Comparison of ENCODE assay signal across 8 cellular contexts in the genomic region with DNA sequence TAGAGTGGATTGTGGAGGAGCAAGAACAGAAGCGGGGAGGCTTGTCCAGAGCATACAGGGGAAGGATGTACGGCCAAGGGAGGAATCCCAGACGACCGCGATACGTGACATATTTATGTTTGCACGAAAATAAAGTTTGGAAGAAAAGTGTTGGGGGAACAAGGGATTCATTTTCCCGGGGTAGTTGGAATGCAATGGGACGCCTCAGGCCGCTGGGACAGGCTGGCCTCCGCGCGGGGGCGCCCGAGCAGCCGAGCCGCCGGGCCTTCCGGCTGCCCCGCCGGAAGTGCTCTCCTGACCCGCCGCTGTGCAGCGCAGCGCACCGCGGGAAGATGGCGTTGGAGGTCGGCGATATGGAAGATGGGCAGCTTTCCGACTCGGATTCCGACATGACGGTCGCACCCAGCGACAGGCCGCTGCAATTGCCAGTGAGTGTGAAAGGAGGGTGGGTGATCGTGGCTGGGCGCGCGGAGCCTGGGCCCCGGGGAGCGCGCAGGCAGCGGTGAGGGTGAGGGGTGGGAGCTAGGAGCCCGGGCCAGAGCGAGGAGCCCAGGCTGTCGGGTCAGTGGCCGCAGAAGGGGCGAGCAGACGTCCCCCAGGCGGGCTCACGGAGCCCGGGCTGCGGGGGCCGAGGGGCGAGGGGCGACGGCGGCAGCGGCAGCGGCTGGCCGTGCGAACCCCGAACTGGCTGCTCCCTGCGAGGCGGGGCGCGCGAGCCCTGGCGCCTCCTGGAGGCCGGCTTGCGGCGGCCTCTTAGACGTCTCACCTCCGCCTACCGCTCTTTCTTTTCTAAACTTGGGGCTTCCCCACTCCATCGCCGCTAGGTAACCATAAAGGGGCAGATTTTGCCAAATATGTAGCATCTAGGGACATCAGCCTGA. TPM values are rescaled to one million over a fixed set of nuclear protein-coding genes. Genes with fewer than 3 reads are reported as not detected.
DNase-seq lines count a peak whose midpoint lies in the region; ATAC-seq and TF ChIP-seq lines count a peak whose summit lies in the region.

A gene with protein sequence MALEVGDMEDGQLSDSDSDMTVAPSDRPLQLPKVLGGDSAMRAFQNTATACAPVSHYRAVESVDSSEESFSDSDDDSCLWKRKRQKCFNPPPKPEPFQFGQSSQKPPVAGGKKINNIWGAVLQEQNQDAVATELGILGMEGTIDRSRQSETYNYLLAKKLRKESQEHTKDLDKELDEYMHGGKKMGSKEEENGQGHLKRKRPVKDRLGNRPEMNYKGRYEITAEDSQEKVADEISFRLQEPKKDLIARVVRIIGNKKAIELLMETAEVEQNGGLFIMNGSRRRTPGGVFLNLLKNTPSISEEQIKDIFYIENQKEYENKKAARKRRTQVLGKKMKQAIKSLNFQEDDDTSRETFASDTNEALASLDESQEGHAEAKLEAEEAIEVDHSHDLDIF (plus strand): TSS at position 317 of the 881 bp plus-strand sequence. CDS start 16 bp downstream, at position 333.

- POLR2A ChIA-PET in activated CD8-positive, alpha-beta T cell treated with anti-CD3 and anti-CD28 coated beads for 36 hours (lab: Charles Lee) = interaction anchor here (0.6 to 2.0 kb wide), 6 partner anchors 9 to 177 kb away, joined by 3 to 6 read pairs (median 4); no protein-coding TSS in a partner anchor

- ATAC-seq in GM19043 (IDR thresholded peaks at IDR 0.05; ENCODE audit: low read depth, unreplicated experiment) = peak; percentile 95
- peak; percentile 97 for ATAC-seq in HG03354 (IDR thresholded peaks at IDR 0.05; ENCODE audit: poor library complexity, severe bottlenecking, unreplicated experiment)
- ATAC-seq in activated CD8-positive, alpha-beta T cell treated with anti-CD3 and anti-CD28 coated beads for 36 hours = peak; percentile 94
- ATAC-seq in memory B cell (ENCODE audit: low read depth) = peak; percentile 90

- peaks cover under 1 to 7% (median 4%) of the 10 kb centered on the region in 11 experiments; a peak in 19 of 22 replicates for H3K27me3 ChIP-seq in BLaER1 treated with 17β-estradiol and CSF1 and Interleukin-3, amounts not matched to agents 10 nM and 100 nM

- H3K4me2 ChIP-seq in BLaER1 treated with 17β-estradiol and CSF1 and Interleukin-3, amounts not matched to agents 10 nM and 100 nM = peak within 1 kb of the TSS; percentile 78 to 98 (median 89)

- DNase-seq in NCI-H69 (lab: John Stamatoyannopoulos, UW) (peak; percentile 92), memory B cell (ENCODE audit: low spot score in 2 of 2) (peak; percentile 73 to 74)
- peak; percentile 80 for DNase-seq in activated CD8-positive, alpha-beta T cell treated with anti-CD3 and anti-CD28 coated beads for 36 hours
- peak; percentile 41 for DNase-seq in effector CD8-positive, alpha-beta T cell (lab: John Stamatoyannopoulos, UW)
- DNase-seq in stimulated activated CD8-positive, alpha-beta memory T cell treated with anti-CD3 and anti-CD28 coated beads, Interleukin-12 subunit alpha, Interleukin-12 subunit beta, amount 100 ng/mL, for 4 hours (ENCODE audit: low read depth) = peak; percentile 65

- peak within 1 kb of the TSS; percentile 99 for H3K27ac Mint-ChIP-seq in activated CD8-positive, alpha-beta T cell treated with anti-CD3 and anti-CD28 coated beads for 36 hours
- peak within 1 kb of the TSS; percentile 52 for H3K27ac Mint-ChIP-seq in memory B cell

- peaks cover 20 to 51% (median 23%) of the 10 kb centered on the region in 10 experiments; a peak in 19 of 20 replicates for H3K4me1 ChIP-seq in BLaER1 treated with 17β-estradiol and CSF1 and Interleukin-3, amounts not matched to agents 10 nM and 100 nM

- peak within 1 kb of the TSS; percentile 72 to 94 (median 86) for H3K27ac ChIP-seq in BLaER1 treated with 17β-estradiol and CSF1 and Interleukin-3, amounts not matched to agents 10 nM and 100 nM

- H3K27me3 Mint-ChIP-seq in activated CD8-positive, alpha-beta T cell treated with anti-CD3 and anti-CD28 coated beads for 36 hours = no peaks in the 10 kb centered on the region
- H3K27me3 Mint-ChIP-seq in memory B cell = no peaks in the 10 kb centered on the region

- peak within 1 kb of the TSS; percentile 87 to 95 (median 91) for H3K9ac ChIP-seq in BLaER1 treated with 17β-estradiol and CSF1 and Interleukin-3, amounts not matched to agents 10 nM and 100 nM

- peak within 1 kb of the TSS; percentile 75 to 100 (median 94) for H3K4me3 ChIP-seq in BLaER1 treated with 17β-estradiol and CSF1 and Interleukin-3, amounts not matched to agents 10 nM and 100 nM

- intact Hi-C loops in activated CD8-positive, alpha-beta T cell treated with anti-CD3 and anti-CD28 coated beads for 36 hours (cut with micrococcal nuclease) = no loop called here

- peaks cover 15% of the 10 kb centered on the region for H3K36me3 Mint-ChIP-seq in activated CD8-positive, alpha-beta T cell treated with anti-CD3 and anti-CD28 coated beads for 36 hours (ENCODE audit: low read depth)
- peaks cover 10% of the 10 kb centered on the region for H3K36me3 Mint-ChIP-seq in memory B cell

- peaks cover 37% of the 10 kb centered on the region for H3K4me1 Mint-ChIP-seq in activated CD8-positive, alpha-beta T cell treated with anti-CD3 and anti-CD28 coated beads for 36 hours (ENCODE audit: low read depth)
- H3K4me1 Mint-ChIP-seq in memory B cell = peaks cover 12% of the 10 kb centered on the region

- peaks cover 0 to 10% (median 7%) of the 10 kb centered on the region in 11 experiments; a peak in 10 of 22 replicates for H3K9me3 ChIP-seq in BLaER1 treated with 17β-estradiol and CSF1 and Interleukin-3, amounts not matched to agents 10 nM and 100 nM (replicated peaks in 1 of 11)

- H3K4me3 Mint-ChIP-seq in activated CD8-positive, alpha-beta T cell treated with anti-CD3 and anti-CD28 coated beads for 36 hours = peak within 1 kb of the TSS; percentile 97
- H3K4me3 Mint-ChIP-seq in memory B cell = peak within 1 kb of the TSS; percentile 92

- H4K20me1 ChIP-seq in BLaER1 treated with 17β-estradiol and CSF1 and Interleukin-3, amounts not matched to agents 10 nM and 100 nM = peaks cover 0 to 47% (median 39%) of the 10 kb centered on the region in 11 experiments; a peak in 19 of 22 replicates

- peak; percentile 66 for TF ChIP-seq CTCF in activated CD8-positive, alpha-beta T cell treated with anti-CD3 and anti-CD28 coated beads for 36 hours (IDR thresholded peaks at IDR 0.05)

- CTCF ChIA-PET in activated CD8-positive, alpha-beta T cell treated with anti-CD3 and anti-CD28 coated beads for 36 hours (lab: Charles Lee) = interaction anchor here (0.6 to 2.1 kb wide), 18 partner anchors 8 to 844 kb away, joined by 3 to 7 read pairs (median 4); no protein-coding TSS in a partner anchor

- peaks cover 25 to 34% (median 30%) of the 10 kb centered on the region in 11 experiments for H3K36me3 ChIP-seq in BLaER1 treated with 17β-estradiol and CSF1 and Interleukin-3, amounts not matched to agents 10 nM and 100 nM

- peaks cover 2% of the 10 kb centered on the region for H3K9me3 Mint-ChIP-seq in activated CD8-positive, alpha-beta T cell treated with anti-CD3 and anti-CD28 coated beads for 36 hours
- H3K9me3 Mint-ChIP-seq in memory B cell = no peaks in the 10 kb centered on the region

RNA-seq across cellular contexts. Expression of the gene that starts here (rescaled TPM):
- total RNA-seq in activated CD8-positive, alpha-beta T cell treated with anti-CD3 and anti-CD28 coated beads for 36 hours = 10 to 100 TPM; 42.5 to 42.8 TPM

Comparison
In these comparisons a context has a peak if more than half of its experiments do, and no peak if none do; other contexts are left out.
1. Peak in every context shown above with its lines: DNase-seq, ATAC-seq, H3K4me3 ChIP-seq and H3K27ac ChIP-seq.
2. DNase-seq: peak in every context shown above with its lines; median percentile 92 in NCI-H69; 80 in activated CD8-positive, alpha-beta T cell treated with anti-CD3 and anti-CD28 coated beads for 36 hours; 74 in memory B cell; 65 in stimulated activated CD8-positive, alpha-beta memory T cell treated with anti-CD3 and anti-CD28 coated beads, Interleukin-12 subunit alpha, Interleukin-12 subunit beta, amount 100 ng/mL, for 4 hours; 41 in effector CD8-positive, alpha-beta T cell.